1 cellular context compared by ENCODE assay signal in the genomic region with DNA sequence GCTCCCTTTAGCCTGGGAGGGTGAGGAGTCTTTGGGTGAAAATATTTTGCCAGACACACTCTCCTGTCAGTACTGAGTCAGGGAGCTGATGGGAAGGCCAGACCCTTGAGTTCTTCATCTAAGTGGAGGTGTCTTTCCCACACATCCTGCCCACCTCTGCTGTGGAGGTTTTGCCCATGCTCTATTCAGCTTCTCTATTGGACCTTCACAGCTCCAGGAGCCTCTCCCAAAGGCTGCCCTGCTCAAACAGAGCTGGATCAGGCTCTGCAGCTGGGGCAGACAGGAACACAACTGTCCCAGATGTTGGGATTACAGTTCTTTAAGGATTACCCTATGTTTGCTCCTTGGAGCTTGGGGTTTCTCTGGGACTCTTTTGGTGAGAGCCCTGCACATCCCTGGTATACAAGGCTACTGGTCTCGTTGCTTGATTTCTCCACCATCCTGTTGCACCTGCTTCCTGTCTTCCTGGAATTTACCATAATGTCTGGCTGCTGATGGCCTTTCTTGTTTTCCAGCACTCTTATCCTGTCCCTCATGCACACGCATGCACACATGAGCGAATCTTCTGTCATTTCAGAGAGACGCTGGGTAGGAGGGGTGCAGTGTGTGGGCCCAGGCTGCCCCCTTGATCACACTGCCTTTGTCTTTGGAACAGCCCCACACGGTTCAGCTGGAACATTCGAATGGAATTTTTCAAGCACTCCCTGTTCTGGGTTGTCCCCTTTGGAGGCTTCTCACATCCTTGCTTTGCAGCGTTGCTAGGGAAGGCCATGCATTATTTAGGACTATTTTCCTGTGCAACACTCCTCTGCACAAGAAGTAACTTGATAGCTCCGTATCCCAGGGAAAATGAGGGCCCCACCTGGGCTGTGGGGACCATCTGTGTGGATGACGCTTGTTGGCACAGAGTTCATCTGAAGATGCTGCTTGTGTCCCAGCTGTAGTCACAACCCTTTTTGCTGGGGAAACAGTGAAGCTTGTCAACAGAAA.
TF ChIP-seq lines count a peak whose summit lies in the region.

No MANE protein-coding gene starts in this region.

TF ChIP-seq in HepG2, 621 proteins besides CTCF, POLR2A, EP300 and RAD21:
- TF ChIP-seq DR1 (CRISPR knock-in tag; IDR thresholded peaks at IDR 0.05) (no peak), ZNF572 (CRISPR knock-in tag; IDR thresholded peaks at IDR 0.05) (no peak), ZNF354B (CRISPR knock-in tag; IDR thresholded peaks at IDR 0.05) (no peak), HMG20A (CRISPR knock-in tag; IDR thresholded peaks at IDR 0.05; ENCODE audit: borderline replicate concordance) (no peak), GATAD1 (CRISPR knock-in tag; IDR thresholded peaks at IDR 0.05) (no peak), MEIS1 (CRISPR knock-in tag; IDR thresholded peaks at IDR 0.05; ENCODE audit: borderline replicate concordance) (no peak), BRD4 (CRISPR knock-in tag; IDR thresholded peaks at IDR 0.05) (no peak), ETV6 (CRISPR knock-in tag; conservative IDR thresholded peaks at IDR 0.05) (no peak), ATF7-NPFF (CRISPR knock-in tag; IDR thresholded peaks at IDR 0.05; ENCODE audit: low read depth) (no peak), NFIB (CRISPR knock-in tag; IDR thresholded peaks at IDR 0.05; ENCODE audit: borderline replicate concordance) (no peak), RXRA (CRISPR knock-in tag; IDR thresholded peaks at IDR 0.05) (no peak), U2AF2 (IDR thresholded peaks at IDR 0.05; ENCODE audit: low read depth, low read length) (no peak), ZMYM4 (CRISPR knock-in tag; IDR thresholded peaks at IDR 0.05) (no peak), ELF1 (CRISPR knock-in tag; IDR thresholded peaks at IDR 0.05) (no peak), ZNF737 (CRISPR knock-in tag; IDR thresholded peaks at IDR 0.05; ENCODE audit: borderline replicate concordance) (no peak), PCBP1 (IDR thresholded peaks at IDR 0.05; ENCODE audit: borderline replicate concordance, low read depth, low read length) (no peak)
- TF ChIP-seq, protein P1, sequence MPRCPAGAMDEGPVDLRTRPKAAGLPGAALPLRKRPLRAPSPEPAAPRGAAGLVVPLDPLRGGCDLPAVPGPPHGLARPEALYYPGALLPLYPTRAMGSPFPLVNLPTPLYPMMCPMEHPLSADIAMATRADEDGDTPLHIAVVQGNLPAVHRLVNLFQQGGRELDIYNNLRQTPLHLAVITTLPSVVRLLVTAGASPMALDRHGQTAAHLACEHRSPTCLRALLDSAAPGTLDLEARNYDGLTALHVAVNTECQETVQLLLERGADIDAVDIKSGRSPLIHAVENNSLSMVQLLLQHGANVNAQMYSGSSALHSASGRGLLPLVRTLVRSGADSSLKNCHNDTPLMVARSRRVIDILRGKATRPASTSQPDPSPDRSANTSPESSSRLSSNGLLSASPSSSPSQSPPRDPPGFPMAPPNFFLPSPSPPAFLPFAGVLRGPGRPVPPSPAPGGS (CRISPR knock-in tag; IDR thresholded peaks at IDR 0.05), result no peak
- TF ChIP-seq, protein P2, sequence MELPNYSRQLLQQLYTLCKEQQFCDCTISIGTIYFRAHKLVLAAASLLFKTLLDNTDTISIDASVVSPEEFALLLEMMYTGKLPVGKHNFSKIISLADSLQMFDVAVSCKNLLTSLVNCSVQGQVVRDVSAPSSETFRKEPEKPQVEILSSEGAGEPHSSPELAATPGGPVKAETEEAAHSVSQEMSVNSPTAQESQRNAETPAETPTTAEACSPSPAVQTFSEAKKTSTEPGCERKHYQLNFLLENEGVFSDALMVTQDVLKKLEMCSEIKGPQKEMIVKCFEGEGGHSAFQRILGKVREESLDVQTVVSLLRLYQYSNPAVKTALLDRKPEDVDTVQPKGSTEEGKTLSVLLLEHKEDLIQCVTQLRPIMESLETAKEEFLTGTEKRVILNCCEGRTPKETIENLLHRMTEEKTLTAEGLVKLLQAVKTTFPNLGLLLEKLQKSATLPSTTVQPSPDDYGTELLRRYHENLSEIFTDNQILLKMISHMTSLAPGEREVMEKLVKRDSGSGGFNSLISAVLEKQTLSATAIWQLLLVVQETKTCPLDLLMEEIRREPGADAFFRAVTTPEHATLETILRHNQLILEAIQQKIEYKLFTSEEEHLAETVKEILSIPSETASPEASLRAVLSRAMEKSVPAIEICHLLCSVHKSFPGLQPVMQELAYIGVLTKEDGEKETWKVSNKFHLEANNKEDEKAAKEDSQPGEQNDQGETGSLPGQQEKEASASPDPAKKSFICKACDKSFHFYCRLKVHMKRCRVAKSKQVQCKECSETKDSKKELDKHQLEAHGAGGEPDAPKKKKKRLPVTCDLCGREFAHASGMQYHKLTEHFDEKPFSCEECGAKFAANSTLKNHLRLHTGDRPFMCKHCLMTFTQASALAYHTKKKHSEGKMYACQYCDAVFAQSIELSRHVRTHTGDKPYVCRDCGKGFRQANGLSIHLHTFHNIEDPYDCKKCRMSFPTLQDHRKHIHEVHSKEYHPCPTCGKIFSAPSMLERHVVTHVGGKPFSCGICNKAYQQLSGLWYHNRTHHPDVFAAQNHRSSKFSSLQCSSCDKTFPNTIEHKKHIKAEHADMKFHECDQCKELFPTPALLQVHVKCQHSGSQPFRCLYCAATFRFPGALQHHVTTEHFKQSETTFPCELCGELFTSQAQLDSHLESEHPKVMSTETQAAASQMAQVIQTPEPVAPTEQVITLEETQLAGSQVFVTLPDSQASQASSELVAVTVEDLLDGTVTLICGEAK (IDR thresholded peaks at IDR 0.05), result no peak
- TF ChIP-seq, protein P2 (CRISPR knock-in tag; IDR thresholded peaks at IDR 0.05), result no peak
- TF ChIP-seq, protein P3, sequence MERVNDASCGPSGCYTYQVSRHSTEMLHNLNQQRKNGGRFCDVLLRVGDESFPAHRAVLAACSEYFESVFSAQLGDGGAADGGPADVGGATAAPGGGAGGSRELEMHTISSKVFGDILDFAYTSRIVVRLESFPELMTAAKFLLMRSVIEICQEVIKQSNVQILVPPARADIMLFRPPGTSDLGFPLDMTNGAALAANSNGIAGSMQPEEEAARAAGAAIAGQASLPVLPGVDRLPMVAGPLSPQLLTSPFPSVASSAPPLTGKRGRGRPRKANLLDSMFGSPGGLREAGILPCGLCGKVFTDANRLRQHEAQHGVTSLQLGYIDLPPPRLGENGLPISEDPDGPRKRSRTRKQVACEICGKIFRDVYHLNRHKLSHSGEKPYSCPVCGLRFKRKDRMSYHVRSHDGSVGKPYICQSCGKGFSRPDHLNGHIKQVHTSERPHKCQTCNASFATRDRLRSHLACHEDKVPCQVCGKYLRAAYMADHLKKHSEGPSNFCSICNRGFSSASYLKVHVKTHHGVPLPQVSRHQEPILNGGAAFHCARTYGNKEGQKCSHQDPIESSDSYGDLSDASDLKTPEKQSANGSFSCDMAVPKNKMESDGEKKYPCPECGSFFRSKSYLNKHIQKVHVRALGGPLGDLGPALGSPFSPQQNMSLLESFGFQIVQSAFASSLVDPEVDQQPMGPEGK (CRISPR knock-in tag; IDR thresholded peaks at IDR 0.05), result no peak
